ENCODE assay signal across 10 cellular contexts in genomic region chr15:28886431-28887343, GRCh38. TPM values are rescaled to one million over a fixed set of nuclear protein-coding genes. Genes with fewer than 3 reads are reported as not detected.
DNase-seq lines count a peak whose midpoint lies in the region; ATAC-seq, FAIRE-seq and TF ChIP-seq lines count a peak whose summit lies in the region.
"Had no signal": no experiment of that assay in that cellular context is flagged by ENCODE, and none has a peak within 500 bp of the region (broad histone marks: within the 10 kb centered on the region; RNA-seq: fewer than 3 reads in every experiment).

No MANE protein-coding gene starts in this region.

- H3K9me3 ChIP-seq in adipocyte (ENCODE audit: control insufficient read depth, low read length) (no peaks in the 10 kb centered on the region), keratinocyte (ENCODE audit: control insufficient read depth, low read depth, low read length) (no peaks in the 10 kb centered on the region), tibial nerve (no peaks in the 10 kb centered on the region)

- no peak overlapping the region for H3K27ac ChIP-seq in keratinocyte (ENCODE audit: control insufficient read depth, insufficient read depth, low read length)
- peak overlapping the region in 1 of 4 donors; percentile 25 for H3K27ac ChIP-seq in tibial nerve

- no peaks in the 10 kb centered on the region for H3K4me1 ChIP-seq in adipocyte (ENCODE audit: control insufficient read depth, insufficient read depth, low read length)
- no peaks in the 10 kb centered on the region for H3K4me1 ChIP-seq in keratinocyte (ENCODE audit: control insufficient read depth, extremely low read depth, insufficient read depth, low read length)
- peaks cover 0 to 19% (median 0%) of the 10 kb centered on the region in 4 donors for H3K4me1 ChIP-seq in tibial nerve

- peaks cover 32% of the 10 kb centered on the region for H3K4me1 Mint-ChIP-seq in activated CD8-positive, alpha-beta memory T cell treated with anti-CD3 and anti-CD28 coated beads, Interleukin-2, amount 10 ng/mL, durations not matched to agents 7 days and 5 days

- H3K9ac ChIP-seq in adipocyte (ENCODE audit: low read length) (peak overlapping the region; percentile 20), keratinocyte (ENCODE audit: control insufficient read depth, extremely low read depth, insufficient read depth, low read length) (no peak overlapping the region)

- H3K27me3 Mint-ChIP-seq in activated CD8-positive, alpha-beta memory T cell treated with anti-CD3 and anti-CD28 coated beads, Interleukin-2, amount 10 ng/mL, durations not matched to agents 7 days and 5 days: peaks cover 27% of the 10 kb centered on the region

- no peaks in the 10 kb centered on the region for H3K36me3 Mint-ChIP-seq in activated CD8-positive, alpha-beta memory T cell treated with anti-CD3 and anti-CD28 coated beads, Interleukin-2, amount 10 ng/mL, durations not matched to agents 7 days and 5 days

- 11 to 12% methylated on average over 48 to 52 of the region's 61 CpGs for whole genome bisulfite sequencing in tibial nerve, 2 donors

- DNase-seq in activated CD8-positive, alpha-beta memory T cell treated with anti-CD3 and anti-CD28 coated beads, Interleukin-2, amount 10 ng/mL, durations not matched to agents 7 days and 5 days: no peak
- no peak for DNase-seq in activated CD8-positive, alpha-beta memory T cell treated with anti-CD3 and anti-CD28 coated beads, Interleukin-2, amount 50 U/mL, for 48 hours
- DNase-seq in adipocyte (ENCODE audit: low read depth): peak; percentile 52
- no peak for DNase-seq in keratinocyte (ENCODE audit: low read depth, low spot score)
- no peak for DNase-seq in tibial nerve (ENCODE audit: low spot score in 2 of 2)
- DNase-seq in medulla oblongata (ENCODE audit: extremely low spot score): no peak
- DNase-seq: GDM1 had no signal

- CTCF ChIA-PET in activated CD8-positive, alpha-beta memory T cell treated with anti-CD3 and anti-CD28 coated beads, Interleukin-2, amount 10 ng/mL, durations not matched to agents 7 days and 5 days (lab: Charles Lee): interaction anchor here (1.4 to 1.5 kb wide), 2 partner anchors 88 to 92 kb away, joined by 4 to 5 read pairs; no protein-coding TSS in a partner anchor

- no peaks in the 10 kb centered on the region for H4K20me1 ChIP-seq in keratinocyte (ENCODE audit: control insufficient read depth, extremely low read depth, insufficient read depth, low read length)

- no peak overlapping the region for H3K27ac Mint-ChIP-seq in activated CD8-positive, alpha-beta memory T cell treated with anti-CD3 and anti-CD28 coated beads, Interleukin-2, amount 10 ng/mL, durations not matched to agents 7 days and 5 days

- H3K9me3 Mint-ChIP-seq in activated CD8-positive, alpha-beta memory T cell treated with anti-CD3 and anti-CD28 coated beads, Interleukin-2, amount 10 ng/mL, durations not matched to agents 7 days and 5 days (ENCODE audit: low read depth): no peaks in the 10 kb centered on the region

- H3K27me3 ChIP-seq in adipocyte (replicated peaks; ENCODE audit: control insufficient read depth, insufficient read depth, low read length) (peaks cover 27% of the 10 kb centered on the region), keratinocyte (ENCODE audit: control insufficient read depth, extremely low read depth, insufficient read depth, low read length) (peaks cover 22% of the 10 kb centered on the region), tibial nerve (peaks cover 0 to 19% of the 10 kb centered on the region in 2 donors)

- dilution Hi-C loops in keratinocyte (cut with MboI; ENCODE audit: extremely low pct_ligation_motif_present, low sequenced_read_pairs): no loop called here

- H3K4me3 ChIP-seq in adipocyte (ENCODE audit: low read length): no peak overlapping the region
- peak overlapping the region; percentile 23 to 52 (median 27) for H3K4me3 ChIP-seq in keratinocyte (ENCODE audit: control insufficient read depth in 2 of 3, extremely low read depth in 1 of 3, insufficient read depth in 2 of 3, low read depth in 1 of 3, low read length in 3 of 3)
- peak overlapping the region; percentile 15 to 59 (median 30) for H3K4me3 ChIP-seq in tibial nerve

- H3K9me1 ChIP-seq in keratinocyte (ENCODE audit: control insufficient read depth, extremely low read depth, insufficient read depth, low read length): no peaks in the 10 kb centered on the region

- no peaks in the 10 kb centered on the region for H3K79me2 ChIP-seq in keratinocyte (ENCODE audit: control insufficient read depth, insufficient read depth, low read length)

- no peak overlapping the region for H2AFZ ChIP-seq in keratinocyte (ENCODE audit: control insufficient read depth, low read length)

- FAIRE-seq in keratinocyte (lab: Jason Lieb, UNC): no peak
- FAIRE-seq: frontal cortex had no signal

- no peaks in the 10 kb centered on the region for H3K36me3 ChIP-seq in adipocyte (ENCODE audit: control insufficient read depth, insufficient read depth, low read length, severe bottlenecking)
- H3K36me3 ChIP-seq in keratinocyte (ENCODE audit: control insufficient read depth in 2 of 2, extremely low read depth in 1 of 2, insufficient read depth in 2 of 2, low read length in 2 of 2): no peaks in the 10 kb centered on the region
- H3K36me3 ChIP-seq in tibial nerve: no peaks in the 10 kb centered on the region

- peak overlapping the region; percentile 57 for H3K4me3 Mint-ChIP-seq in activated CD8-positive, alpha-beta memory T cell treated with anti-CD3 and anti-CD28 coated beads, Interleukin-2, amount 10 ng/mL, durations not matched to agents 7 days and 5 days

- H3K4me2 ChIP-seq in keratinocyte (ENCODE audit: control insufficient read depth, extremely low read depth, insufficient read depth, low read depth, low read length): peak overlapping the region; percentile 27

- no peak for TF ChIP-seq POLR2A in tibial nerve (IDR thresholded peaks at IDR 0.05)

- no peak for ATAC-seq in activated CD8-positive, alpha-beta memory T cell treated with anti-CD3 and anti-CD28 coated beads, Interleukin-2, amount 10 ng/mL, durations not matched to agents 7 days and 5 days
- no peak for ATAC-seq in GM18520 (IDR thresholded peaks at IDR 0.05; ENCODE audit: unreplicated experiment)
- no peak for ATAC-seq in esophagus mucosa

- TF ChIP-seq EP300 in tibial nerve (IDR thresholded peaks at IDR 0.05): no peak

- TF ChIP-seq CTCF in keratinocyte (optimal IDR thresholded peaks at IDR 0.05 in 1 of 3, IDR thresholded peaks at IDR 0.05 in 1 of 3, conservative IDR thresholded peaks at IDR 0.05 in 1 of 3; ENCODE audit: extremely low read depth in 1 of 3, insufficient read depth in 2 of 3, low read length in 3 of 3) (no peak), tibial nerve (IDR thresholded peaks at IDR 0.05) (no peak)

RNA-seq across cellular contexts. Expression of gene APBA2, which starts 0.9 kb away (rescaled TPM):
- 1 to 10 TPM; 2.6 to 7.9 TPM for total RNA-seq in activated CD8-positive, alpha-beta memory T cell treated with anti-CD3 and anti-CD28 coated beads, Interleukin-2, amount 10 ng/mL, durations not matched to agents 7 days and 5 days
- polyA plus RNA-seq in keratinocyte: 4.9 to 9.3 TPM (median 5.5 TPM) in 3 replicates
- polyA plus RNA-seq in keratinocyte (2011; ENCODE audit: low read depth): 1.8 TPM
- polyA plus RNA-seq in keratinocyte (2011; cell fraction: cytosol; rRNA removed): 4.3 and 6.8 TPM in 2 replicates
- 13.3 and 15.6 TPM in 2 replicates for polyA plus RNA-seq in keratinocyte (2011; cell fraction: nucleus; rRNA removed)
- polyA plus RNA-seq in keratinocyte (2012; ENCODE audit: low replicate concordance): 0.79 and 5.2 TPM in 2 replicates
- polyA minus RNA-seq in keratinocyte: 6.0 to 8.8 TPM (median 8.3 TPM) in 3 replicates
- polyA minus RNA-seq in keratinocyte (2011; cell fraction: cytosol; rRNA and poly(A)+ RNA removed): 10.9 TPM
- polyA minus RNA-seq in keratinocyte (2011; cell fraction: nucleus; rRNA and poly(A)+ RNA removed): 9.4 and 10.8 TPM in 2 replicates
- total RNA-seq in tibial nerve: 1 to 10 TPM; 3.3 to 5.4 (median 4.5) TPM
- total RNA-seq in esophagus mucosa: 0.24 TPM

RNA-seq across cellular contexts. Expression of gene GOLGA6L7, which starts 38.2 kb away (rescaled TPM):
- not detected for total RNA-seq in activated CD8-positive, alpha-beta memory T cell treated with anti-CD3 and anti-CD28 coated beads, Interleukin-2, amount 10 ng/mL, durations not matched to agents 7 days and 5 days
- not detected in 3 replicates for polyA plus RNA-seq in keratinocyte
- polyA plus RNA-seq in keratinocyte (2011; ENCODE audit: low read depth): not detected
- polyA plus RNA-seq in keratinocyte (2011; cell fraction: cytosol; rRNA removed): not detected in 2 replicates
- polyA plus RNA-seq in keratinocyte (2011; cell fraction: nucleus; rRNA removed): not detected in 2 replicates
- polyA plus RNA-seq in keratinocyte (2012; ENCODE audit: low replicate concordance): not detected in 2 replicates
- not detected in 3 replicates for polyA minus RNA-seq in keratinocyte
- polyA minus RNA-seq in keratinocyte (2011; cell fraction: cytosol; rRNA and poly(A)+ RNA removed): not detected
- polyA minus RNA-seq in keratinocyte (2011; cell fraction: nucleus; rRNA and poly(A)+ RNA removed): not detected in 2 replicates
- total RNA-seq in tibial nerve: not detected
- not detected for total RNA-seq in esophagus mucosa
- total RNA-seq: frontal cortex had no signal
